Comparison of ENCODE assay signal across 7 cellular contexts in genomic region chr1:6597777-6598131, GRCh38. TPM values are rescaled to one million over a fixed set of nuclear protein-coding genes. Genes with fewer than 3 reads are reported as not detected.
DNase-seq lines count a peak whose midpoint lies in the region; ATAC-seq lines count a peak whose summit lies in the region.
"Had no signal": no experiment of that assay in that cellular context is flagged by ENCODE, and none has a peak within 500 bp of the region (broad histone marks: within the 10 kb centered on the region; RNA-seq: fewer than 3 reads in every experiment).

No MANE protein-coding gene starts in this region.

- no peaks in the 10 kb centered on the region for H3K27me3 Mint-ChIP-seq in activated T-cell treated with anti-CD3 and anti-CD28 coated beads, Interleukin-2, amount 50 U/mL, for 4 hours (ENCODE audit: low read depth)

- H3K36me3 Mint-ChIP-seq in activated T-cell treated with anti-CD3 and anti-CD28 coated beads, Interleukin-2, amount 50 U/mL, for 4 hours (ENCODE audit: insufficient read depth): peaks cover 17% of the 10 kb centered on the region

- no peaks in the 10 kb centered on the region for H3K9me3 Mint-ChIP-seq in activated T-cell treated with anti-CD3 and anti-CD28 coated beads, Interleukin-2, amount 50 U/mL, for 4 hours
- H3K9me3 Mint-ChIP-seq: activated T-helper 1 cell treated with anti-CD3 and anti-CD28 coated beads, Interleukin-12 subunit alpha, Interleukin-12 subunit beta, Interleukin-2, Interleukin-4 antibody, amounts not matched to agents 30 ng/mL and 10 ng/mL and 1 ng/mL, durations not matched to agents 14 hours and 24 hours and 36 hours had no signal

- DNase-seq in activated T-cell treated with anti-CD3 and anti-CD28 coated beads, Interleukin-2, amount 50 U/mL, for 4 hours: no peak
- DNase-seq in activated T-cell treated with anti-CD3 and anti-CD28 coated beads, Interleukin-2, amount 50 U/mL, for 1 hour: no peak
- DNase-seq: NCI-H2171; stimulated activated CD4-positive, alpha-beta T cell treated with anti-CD3 and anti-CD28 coated beads, Interleukin-4, amount 100 ng/mL, for 1 hour had no signal

- H3K4me1 Mint-ChIP-seq in activated T-cell treated with anti-CD3 and anti-CD28 coated beads, Interleukin-2, amount 50 U/mL, for 4 hours (ENCODE audit: low read depth): peaks cover 50% of the 10 kb centered on the region

- peak overlapping the region; percentile 31 for H3K4me3 Mint-ChIP-seq in activated T-cell treated with anti-CD3 and anti-CD28 coated beads, Interleukin-2, amount 50 U/mL, for 4 hours

- no peak for ATAC-seq in activated T-cell treated with anti-CD3 and anti-CD28 coated beads, Interleukin-2, amount 50 U/mL, for 4 hours
- ATAC-seq: A549, SK-N-SH treated with all-trans-retinoic acid at 6 μM for 48 hours had no signal

RNA-seq across cellular contexts. Expression of gene KLHL21, which starts 4.9 kb away (rescaled TPM):
- total RNA-seq in activated T-cell treated with anti-CD3 and anti-CD28 coated beads, Interleukin-2, amount 50 U/mL, for 4 hours: 10 to 100 TPM; 49.5 to 54.9 (median 51.4) TPM

RNA-seq across cellular contexts. Expression of gene PHF13, which starts 15.8 kb away (rescaled TPM):
- total RNA-seq in activated T-cell treated with anti-CD3 and anti-CD28 coated beads, Interleukin-2, amount 50 U/mL, for 4 hours: 10 to 100 TPM; 10.5 to 14.4 (median 10.9) TPM

RNA-seq across cellular contexts. Expression of gene ZBTB48, which starts 18.0 kb away (rescaled TPM):
- total RNA-seq in activated T-cell treated with anti-CD3 and anti-CD28 coated beads, Interleukin-2, amount 50 U/mL, for 4 hours: 10 to 100 TPM; 32.1 to 37.6 (median 33.7) TPM

RNA-seq across cellular contexts. Expression of gene THAP3, which starts 26.9 kb away (rescaled TPM):
- total RNA-seq in activated T-cell treated with anti-CD3 and anti-CD28 coated beads, Interleukin-2, amount 50 U/mL, for 4 hours: 10 to 100 TPM; 16.7 to 19.5 (median 19.1) TPM

RNA-seq across cellular contexts. Expression of gene TAS1R1, which starts 42.6 kb away (rescaled TPM):
- not detected for total RNA-seq in activated T-cell treated with anti-CD3 and anti-CD28 coated beads, Interleukin-2, amount 50 U/mL, for 4 hours
- total RNA-seq: activated T-helper 1 cell treated with anti-CD3 and anti-CD28 coated beads, Interleukin-12 subunit alpha, Interleukin-12 subunit beta, Interleukin-2, Interleukin-4 antibody, amounts not matched to agents 30 ng/mL and 10 ng/mL and 1 ng/mL, durations not matched to agents 14 hours and 24 hours and 36 hours had no signal
